1 cellular context compared by ENCODE assay signal in genomic region chr3:23952646-23953045, GRCh38.
TF ChIP-seq lines count a peak whose summit lies in the region.

No MANE protein-coding gene starts in this region.

TF ChIP-seq in HEK293, 187 proteins besides CTCF, POLR2A, EP300 and RAD21 (continued from another document and continues in another):
- TF ChIP-seq ZNF449 (tag by site-specific recombination; IDR thresholded peaks at IDR 0.05), result no peak
- no peak for TF ChIP-seq ZNF530 (tag by site-specific recombination; IDR thresholded peaks at IDR 0.05; ENCODE audit: low read depth)
- no peak for TF ChIP-seq ZNF623 (tag by site-specific recombination; IDR thresholded peaks at IDR 0.05)
- no peak for TF ChIP-seq ZNF76 (tag by site-specific recombination; IDR thresholded peaks at IDR 0.05; ENCODE audit: borderline replicate concordance, low read depth)
- TF ChIP-seq OVOL3 (tag by site-specific recombination; IDR thresholded peaks at IDR 0.05), result no peak
- TF ChIP-seq ZNF221 (tag by site-specific recombination; IDR thresholded peaks at IDR 0.05; ENCODE audit: borderline replicate concordance), result no peak
- TF ChIP-seq ZNF596 (tag by site-specific recombination; IDR thresholded peaks at IDR 0.05), result no peak
- TF ChIP-seq ZNF510 (tag by site-specific recombination; IDR thresholded peaks at IDR 0.05; ENCODE audit: insufficient replicate concordance), result no peak
- TF ChIP-seq ZNF146 (tag by site-specific recombination; IDR thresholded peaks at IDR 0.05), result no peak
- TF ChIP-seq HOXA7 (CRISPR knock-in tag; IDR thresholded peaks at IDR 0.05; ENCODE audit: borderline replicate concordance), result no peak
- TF ChIP-seq ZBTB11 (tag by site-specific recombination; conservative IDR thresholded peaks at IDR 0.05; ENCODE audit: low read depth), result no peak
- TF ChIP-seq PRDM10 (tag by site-specific recombination; IDR thresholded peaks at IDR 0.05), result no peak
- TF ChIP-seq KLF17 (tag by site-specific recombination; IDR thresholded peaks at IDR 0.05), result no peak
- TF ChIP-seq KLF8 (tag by site-specific recombination; IDR thresholded peaks at IDR 0.05), result peak; percentile 48; the same call in 1 of the 2 replicates
- no peak for TF ChIP-seq HIC1 (tag by site-specific recombination; IDR thresholded peaks at IDR 0.05)
- TF ChIP-seq ZNF624 (tag by site-specific recombination; IDR thresholded peaks at IDR 0.05), result no peak
- no peak for TF ChIP-seq ZFP41 (tag by site-specific recombination; IDR thresholded peaks at IDR 0.05; ENCODE audit: borderline replicate concordance)
- TF ChIP-seq ZNF169 (tag by site-specific recombination; IDR thresholded peaks at IDR 0.05), result no peak
- no peak for TF ChIP-seq SP7 (tag by site-specific recombination; IDR thresholded peaks at IDR 0.05)
- no peak for TF ChIP-seq ZBTB26 (tag by site-specific recombination; optimal IDR thresholded peaks at IDR 0.05)
- no peak for TF ChIP-seq ZNF114 (tag by site-specific recombination; IDR thresholded peaks at IDR 0.05)
- TF ChIP-seq ZNF777 (tag by site-specific recombination; IDR thresholded peaks at IDR 0.05; ENCODE audit: borderline replicate concordance), result no peak
- TF ChIP-seq ZNF302 (tag by site-specific recombination; IDR thresholded peaks at IDR 0.05; ENCODE audit: low read depth), result no peak
- TF ChIP-seq PRDM6 (tag by site-specific recombination; IDR thresholded peaks at IDR 0.05), result peak; percentile 55
- TF ChIP-seq ZNF280C (tag by site-specific recombination; IDR thresholded peaks at IDR 0.05), result no peak
- no peak for TF ChIP-seq ZNF404 (tag by site-specific recombination; IDR thresholded peaks at IDR 0.05)
- no peak for TF ChIP-seq ZNF18 (tag by site-specific recombination; IDR thresholded peaks at IDR 0.05)
- no peak for TF ChIP-seq ZNF660 (tag by site-specific recombination; IDR thresholded peaks at IDR 0.05)
- TF ChIP-seq EGR2 (tag by site-specific recombination; IDR thresholded peaks at IDR 0.05; ENCODE audit: low read depth), result no peak
- no peak for TF ChIP-seq ZNF350 (tag by site-specific recombination; IDR thresholded peaks at IDR 0.05)
- TF ChIP-seq SP3 (tag by site-specific recombination; IDR thresholded peaks at IDR 0.05), result no peak
- no peak for TF ChIP-seq ZNF37A (tag by site-specific recombination; IDR thresholded peaks at IDR 0.05)
- no peak for TF ChIP-seq TCF7L2 (IDR thresholded peaks at IDR 0.05; ENCODE audit: borderline replicate concordance, low read depth, low read length)
- TF ChIP-seq ELK4 (IDR thresholded peaks at IDR 0.05; ENCODE audit: borderline replicate concordance, low read depth, low read length), result no peak
- TF ChIP-seq ZNF16 (tag by site-specific recombination; IDR thresholded peaks at IDR 0.05; ENCODE audit: low read depth), result no peak
- no peak for TF ChIP-seq ZNF585B (tag by site-specific recombination; IDR thresholded peaks at IDR 0.05)
- TF ChIP-seq ZNF747 (tag by site-specific recombination; IDR thresholded peaks at IDR 0.05), result no peak
- TF ChIP-seq ZNF558 (tag by site-specific recombination; IDR thresholded peaks at IDR 0.05), result no peak
- TF ChIP-seq ZNF610 (tag by site-specific recombination; IDR thresholded peaks at IDR 0.05; ENCODE audit: borderline replicate concordance), result no peak
